18 cellular contexts compared by ENCODE assay signal in the genomic region with DNA sequence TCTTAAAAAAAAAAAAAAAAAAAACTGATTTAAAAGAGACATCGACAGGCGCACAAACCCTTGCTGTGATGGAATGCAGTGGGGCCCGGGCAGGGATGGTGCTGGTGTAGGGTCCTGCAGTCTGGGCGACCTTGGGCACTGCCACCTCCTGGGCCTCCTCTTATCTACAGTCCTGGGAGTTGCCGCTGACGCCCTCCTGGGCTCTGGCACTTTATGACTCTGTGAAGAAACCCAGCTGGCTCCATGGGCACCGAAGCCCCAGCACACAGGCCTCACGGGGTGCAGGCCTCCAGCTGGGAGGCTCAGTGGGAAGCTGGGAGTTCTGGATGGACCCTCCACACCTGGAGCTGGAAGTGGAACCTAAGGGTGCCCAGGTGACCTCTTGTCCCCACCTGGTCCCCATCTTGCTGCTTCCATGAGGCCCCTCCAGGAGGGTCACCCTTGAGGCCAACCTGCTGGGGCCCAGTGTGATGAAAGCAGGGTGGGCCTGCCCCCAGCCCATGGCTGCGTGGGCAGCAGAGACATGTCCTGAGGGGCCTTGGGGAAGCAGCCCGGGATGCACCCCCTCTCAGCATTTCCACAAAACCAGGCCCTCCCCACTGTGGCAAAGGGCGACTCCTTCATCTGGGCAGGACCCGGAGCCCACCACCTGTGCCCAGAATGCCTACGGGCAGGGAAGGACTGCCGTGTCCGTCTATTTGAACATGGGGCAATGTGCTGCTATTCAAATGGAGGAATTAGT.
DNase-seq lines count a peak whose midpoint lies in the region; ATAC-seq and TF ChIP-seq lines count a peak whose summit lies in the region.
"Had no signal": no experiment of that assay in that cellular context is flagged by ENCODE, and none has a peak within 500 bp of the region (broad histone marks: within the 10 kb centered on the region; RNA-seq: fewer than 3 reads in every experiment).

No MANE protein-coding gene starts in this region.

- ATAC-seq in left ventricle myocardium superior (peak; percentile 51), GM21381 (IDR thresholded peaks at IDR 0.05; ENCODE audit: unreplicated experiment) (no peak)
- ATAC-seq: psoas muscle had no signal

- no peak overlapping the region for H3K27ac Mint-ChIP-seq in activated CD4-positive, alpha-beta memory T cell treated with anti-CD3 and anti-CD28 coated beads, Interleukin-2, amount 10 ng/mL, durations not matched to agents 7 days and 5 days

- CTCF ChIA-PET in activated CD4-positive, alpha-beta memory T cell treated with anti-CD3 and anti-CD28 coated beads, Interleukin-2, amount 10 ng/mL, durations not matched to agents 7 days and 5 days (lab: Charles Lee), result no interaction called here

- H2BK120ac ChIP-seq in mesendoderm (ENCODE audit: low read depth, low read length), result no peak overlapping the region

- H4K5ac ChIP-seq in mesendoderm (ENCODE audit: low read length), result no peak overlapping the region

- H3K4ac ChIP-seq in mesendoderm (ENCODE audit: low read depth, low read length), result no peak overlapping the region

- no peak overlapping the region for H3K4me3 ChIP-seq in left ventricle myocardium inferior
- H3K4me3 ChIP-seq in retinal pigment epithelial cell (ENCODE audit: low read length), result no peak overlapping the region
- no peak overlapping the region for H3K4me3 ChIP-seq in mesendoderm (ENCODE audit: low read length)
- H3K4me3 ChIP-seq: psoas muscle had no signal

- peaks cover 1% of the 10 kb centered on the region for H3K79me1 ChIP-seq in mesendoderm (ENCODE audit: low read length)

- H3K23ac ChIP-seq in mesendoderm (ENCODE audit: low read length), result no peak overlapping the region

- no peaks in the 10 kb centered on the region for H3K27me3 Mint-ChIP-seq in activated CD4-positive, alpha-beta memory T cell treated with anti-CD3 and anti-CD28 coated beads, Interleukin-2, amount 10 ng/mL, durations not matched to agents 7 days and 5 days
- H3K27me3 Mint-ChIP-seq: activated naive CD8-positive, alpha-beta T cell; naive B cell had no signal

- no peaks in the 10 kb centered on the region for H3K9me3 Mint-ChIP-seq in activated CD4-positive, alpha-beta memory T cell treated with anti-CD3 and anti-CD28 coated beads, Interleukin-2, amount 10 ng/mL, durations not matched to agents 7 days and 5 days
- H3K9me3 Mint-ChIP-seq: naive B cell had no signal

- no peak for DNase-seq in left ventricle myocardium superior
- DNase-seq in left ventricle myocardium inferior, result no peak
- DNase-seq in left kidney (ENCODE audit: low read depth, low spot score), result peak; percentile 71
- DNase-seq in retinal pigment epithelial cell (ENCODE audit: low read depth), result no peak
- no peak for DNase-seq in activated CD4-positive, alpha-beta memory T cell treated with anti-CD3 and anti-CD28 coated beads, Interleukin-2, amount 10 ng/mL, durations not matched to agents 7 days and 5 days
- no peak for DNase-seq in C1 segment of cervical spinal cord (lab: John Stamatoyannopoulos, UW)
- DNase-seq in mesendoderm, result no peak
- DNase-seq: activated CD4-positive, alpha-beta T cell treated with anti-CD3 and anti-CD28 coated beads, Interleukin-2, amount 50 U/mL, for 1 hour; activated T-cell treated with anti-CD3 and anti-CD28 coated beads, Interleukin-2, amount 50 U/mL, for 1 hour; cerebellar nuclear complex; EL; naive B cell; NCI-H146; psoas muscle; stimulated activated CD4-positive, alpha-beta T cell treated with anti-CD3 and anti-CD28 coated beads, Interleukin-2, amount 100 ng/mL, for 24 hours had no signal

- H3K4me2 ChIP-seq in mesendoderm (ENCODE audit: low read length), result no peak overlapping the region

- H2BK5ac ChIP-seq in mesendoderm (ENCODE audit: low read length), result no peak overlapping the region

- intact Hi-C loops in left ventricle myocardium superior (cut with micrococcal nuclease), result no loop called here
- intact Hi-C loops in left ventricle myocardium inferior (cut with micrococcal nuclease), result no loop called here

- H3K18ac ChIP-seq in mesendoderm (ENCODE audit: low read length), result no peak overlapping the region

- H3K36me3 ChIP-seq in left ventricle myocardium inferior (no peaks in the 10 kb centered on the region), mesendoderm (ENCODE audit: control insufficient read depth, insufficient read depth, low read length) (no peaks in the 10 kb centered on the region)

- POLR2A ChIA-PET in activated CD4-positive, alpha-beta memory T cell treated with anti-CD3 and anti-CD28 coated beads, Interleukin-2, amount 10 ng/mL, durations not matched to agents 7 days and 5 days (lab: Charles Lee), result no interaction called here

- H2AK5ac ChIP-seq in mesendoderm (ENCODE audit: low read length), result no peak overlapping the region

- H3K9ac ChIP-seq in mesendoderm (ENCODE audit: low read length), result no peak overlapping the region

- H3K4me1 ChIP-seq in left ventricle myocardium inferior (peaks cover 55% of the 10 kb centered on the region), mesendoderm (ENCODE audit: control insufficient read depth, low read depth, low read length) (no peaks in the 10 kb centered on the region)
- H3K4me1 ChIP-seq: psoas muscle had no signal

- H3K27ac ChIP-seq in left ventricle myocardium inferior (replicated peaks) (no peak overlapping the region), mesendoderm (ENCODE audit: low read depth, low read length) (no peak overlapping the region)
- H3K27ac ChIP-seq: epithelial cell of prostate, psoas muscle had no signal

- no peaks in the 10 kb centered on the region for H3K4me1 Mint-ChIP-seq in activated CD4-positive, alpha-beta memory T cell treated with anti-CD3 and anti-CD28 coated beads, Interleukin-2, amount 10 ng/mL, durations not matched to agents 7 days and 5 days

- no peak overlapping the region for H2BK15ac ChIP-seq in mesendoderm (replicated peaks; ENCODE audit: low read depth)

- H3K36me3 Mint-ChIP-seq in activated CD4-positive, alpha-beta memory T cell treated with anti-CD3 and anti-CD28 coated beads, Interleukin-2, amount 10 ng/mL, durations not matched to agents 7 days and 5 days (ENCODE audit: low read depth), result no peaks in the 10 kb centered on the region
- H3K36me3 Mint-ChIP-seq: activated naive CD8-positive, alpha-beta T cell; naive B cell had no signal

- WGBS in mesendoderm (ENCODE audit: extremely low coverage, insufficient coverage, low lambda C conversion rate), result no CpG with 5 or more reads among the region's 15 CpGs

- TF ChIP-seq CTCF in left ventricle myocardium inferior (IDR thresholded peaks at IDR 0.05; ENCODE audit: borderline replicate concordance), result no peak
- TF ChIP-seq CTCF in retinal pigment epithelial cell (conservative IDR thresholded peaks at IDR 0.05; ENCODE audit: low read depth, low read length), result peak; percentile 1

- H3K79me2 ChIP-seq in mesendoderm (ENCODE audit: control insufficient read depth, insufficient read depth, low read length), result no peaks in the 10 kb centered on the region

- H3K27me3 ChIP-seq in left ventricle myocardium inferior (ENCODE audit: low read depth), result no peaks in the 10 kb centered on the region
- no peaks in the 10 kb centered on the region for H3K27me3 ChIP-seq in mesendoderm (ENCODE audit: insufficient read depth, low read length, poor library complexity)

- H3K4me3 Mint-ChIP-seq in activated CD4-positive, alpha-beta memory T cell treated with anti-CD3 and anti-CD28 coated beads, Interleukin-2, amount 10 ng/mL, durations not matched to agents 7 days and 5 days, result no peak overlapping the region
- H3K4me3 Mint-ChIP-seq: activated naive CD8-positive, alpha-beta T cell; naive B cell had no signal

- H4K8ac ChIP-seq in mesendoderm (ENCODE audit: low read depth, low read length), result no peak overlapping the region

- H3K56ac ChIP-seq in mesendoderm (ENCODE audit: low read length), result no peak overlapping the region

- no peaks in the 10 kb centered on the region for H3K9me3 ChIP-seq in left ventricle myocardium inferior (replicated peaks)
- H3K9me3 ChIP-seq: psoas muscle had no signal
